Comparison of ENCODE assay signal across 21 cellular contexts in the genomic region with DNA sequence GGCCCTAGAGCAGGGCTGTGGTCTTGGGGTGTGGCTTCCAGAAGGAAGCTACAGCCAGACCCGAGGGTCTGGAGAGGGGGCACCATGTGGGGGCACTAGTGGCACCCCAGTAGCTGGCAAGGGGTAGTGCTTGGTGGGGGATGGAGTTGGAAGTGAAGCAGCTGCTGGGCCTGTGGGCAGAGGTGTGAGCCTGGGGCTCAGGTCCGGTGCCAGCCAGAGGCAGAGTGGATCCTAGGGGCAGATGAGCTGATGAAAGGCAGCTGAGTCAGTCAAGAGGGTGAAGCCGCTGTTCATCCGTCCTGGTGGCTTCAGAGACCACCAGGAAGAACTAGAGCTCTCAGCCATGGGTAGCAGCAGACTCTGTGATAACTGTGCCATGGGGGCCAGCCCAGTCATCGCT.
DNase-seq lines count a peak whose midpoint lies in the region; ATAC-seq, FAIRE-seq and TF ChIP-seq lines count a peak whose summit lies in the region.
"Had no signal": no experiment of that assay in that cellular context is flagged by ENCODE, and none has a peak within 500 bp of the region (broad histone marks: within the 10 kb centered on the region; RNA-seq: fewer than 3 reads in every experiment).

No MANE protein-coding gene starts in this region.

- TF ChIP-seq RAD21 in HepG2 (CRISPR knock-in tag; IDR thresholded peaks at IDR 0.05): no peak

- no peak overlapping the region for H3K4me3 Mint-ChIP-seq in neural crest cell
- H3K4me3 Mint-ChIP-seq: B cell; CD4-positive, alpha-beta memory T cell; HFFc6 had no signal

- TF ChIP-seq CTCF in right lobe of liver (IDR thresholded peaks at IDR 0.05): no peak
- no peak for TF ChIP-seq CTCF in HepG2 (CRISPR knock-in tag; IDR thresholded peaks at IDR 0.05)
- TF ChIP-seq CTCF in neural crest cell (conservative IDR thresholded peaks at IDR 0.05): no peak
- no peak for TF ChIP-seq CTCF in sigmoid colon (IDR thresholded peaks at IDR 0.05)
- TF ChIP-seq CTCF in suprapubic skin (IDR thresholded peaks at IDR 0.05): no peak

- TF ChIP-seq EP300 in HepG2 (IDR thresholded peaks at IDR 0.05; ENCODE audit: low read depth in 2 of 2, low read length in 2 of 2): no peak
- no peak for TF ChIP-seq EP300 in HepG2 (CRISPR knock-in tag; IDR thresholded peaks at IDR 0.05; ENCODE audit: borderline replicate concordance)
- no peak for TF ChIP-seq EP300 in sigmoid colon (IDR thresholded peaks at IDR 0.05)
- TF ChIP-seq EP300 in suprapubic skin (IDR thresholded peaks at IDR 0.05): no peak

- intact Hi-C loops in right lobe of liver (cut with DNase I) (no loop called here), HepG2 (cut with micrococcal nuclease; ENCODE audit: unreplicated experiment) (no loop called here), sigmoid colon (cut with DNase I) (no loop called here)

- DNase-seq in right lobe of liver (peak in 2 of 3 donors; percentile 28 to 35), HepG2 (ENCODE audit: low spot score) (no peak), neural crest cell (ENCODE audit: low read depth, low spot score) (no peak), sigmoid colon (peak; percentile 42), suprapubic skin (ENCODE audit: low spot score in 2 of 2) (peak; percentile 47 to 55), NCI-H345 treated with DMSO at 0.1 percent for 48 hours (lab: John Stamatoyannopoulos, UW; ENCODE audit: unreplicated experiment) (no peak), SW 1271 (lab: John Stamatoyannopoulos, UW) (no peak)
- DNase-seq: CD4-positive, alpha-beta memory T cell; COR-L47; DMS153; DMS79 treated with DMSO at 0.1 percent for 48 hours; EL; HCEC 1CT; HFFc6 had no signal

- no peak overlapping the region for H3K4me3 ChIP-seq in right lobe of liver
- H3K4me3 ChIP-seq in HepG2 (replicated peaks in 1 of 3; ENCODE audit: insufficient read depth in 1 of 3, low read depth in 2 of 3, low read length in 3 of 3): no peak overlapping the region
- no peak overlapping the region for H3K4me3 ChIP-seq in sigmoid colon
- no peak overlapping the region for H3K4me3 ChIP-seq in suprapubic skin

- CTCF ChIA-PET in HepG2 (lab: Yijun Ruan, JAX; ENCODE audit: low intra/inter-chr PET ratio, low total read pairs): no interaction called here

- no peak overlapping the region for H3K4me2 ChIP-seq in HepG2 (ENCODE audit: low read depth, low read length)

- no peak for TF ChIP-seq POLR2A in right lobe of liver (IDR thresholded peaks at IDR 0.05)
- TF ChIP-seq POLR2A in HepG2 (IDR thresholded peaks at IDR 0.05; ENCODE audit: insufficient read depth in 1 of 2, low read depth in 2 of 2, low read length in 2 of 2): no peak
- TF ChIP-seq POLR2A in sigmoid colon (IDR thresholded peaks at IDR 0.05): no peak
- no peak for TF ChIP-seq POLR2A in suprapubic skin (IDR thresholded peaks at IDR 0.05)

- no peaks in the 10 kb centered on the region for H3K4me1 Mint-ChIP-seq in neural crest cell
- H3K4me1 Mint-ChIP-seq: B cell; CD4-positive, alpha-beta memory T cell had no signal

- H3K27ac ChIP-seq in right lobe of liver: no peak overlapping the region
- no peak overlapping the region for H3K27ac ChIP-seq in HepG2 (ENCODE audit: extremely low read length, insufficient read depth, low read length)
- H3K27ac ChIP-seq in sigmoid colon: no peak overlapping the region
- no peak overlapping the region for H3K27ac ChIP-seq in suprapubic skin
- H3K27ac ChIP-seq: C4-2B had no signal

- H3K27me3 ChIP-seq in right lobe of liver: no peaks in the 10 kb centered on the region
- H3K27me3 ChIP-seq in HepG2 (ENCODE audit: control insufficient read depth in 1 of 2, insufficient read depth in 2 of 2, low read length in 2 of 2): peaks cover 0 to 2% of the 10 kb centered on the region in 2 experiments; a peak in 2 of 5 replicates
- peaks cover 0 to 3% (median 0%) of the 10 kb centered on the region in 3 donors for H3K27me3 ChIP-seq in sigmoid colon
- H3K27me3 ChIP-seq in suprapubic skin: no peaks in the 10 kb centered on the region

- H3K9me3 ChIP-seq in right lobe of liver (no peaks in the 10 kb centered on the region), HepG2 (ENCODE audit: low read length) (no peaks in the 10 kb centered on the region), sigmoid colon (no peaks in the 10 kb centered on the region), suprapubic skin (no peaks in the 10 kb centered on the region)

- no peaks in the 10 kb centered on the region for H3K9me3 Mint-ChIP-seq in neural crest cell
- H3K9me3 Mint-ChIP-seq: CD4-positive, alpha-beta memory T cell; HFFc6 had no signal

- no peak overlapping the region for H3K9ac ChIP-seq in HepG2 (ENCODE audit: insufficient read depth, low read depth, low read length)

- no peaks in the 10 kb centered on the region for H3K36me3 Mint-ChIP-seq in neural crest cell (ENCODE audit: low read depth)
- H3K36me3 Mint-ChIP-seq: CD4-positive, alpha-beta memory T cell had no signal

- no peak for FAIRE-seq in HepG2 (lab: Jason Lieb, UNC)
- FAIRE-seq: A204.1, D721Med, G401.6, GM12891 had no signal

- no peaks in the 10 kb centered on the region for H3K36me3 ChIP-seq in right lobe of liver
- H3K36me3 ChIP-seq in HepG2 (replicated peaks in 1 of 2; ENCODE audit: control insufficient read depth in 1 of 2, insufficient read depth in 2 of 2, low read length in 2 of 2): no peaks in the 10 kb centered on the region
- H3K36me3 ChIP-seq in sigmoid colon: no peaks in the 10 kb centered on the region
- no peaks in the 10 kb centered on the region for H3K36me3 ChIP-seq in suprapubic skin

- POLR2A ChIA-PET in HepG2 (lab: Yijun Ruan, JAX): no interaction called here

- peak overlapping the region; percentile 43 for H3K27ac Mint-ChIP-seq in neural crest cell (ENCODE audit: unreplicated experiment)
- H3K27ac Mint-ChIP-seq: B cell, HFFc6 had no signal

- WGBS in right lobe of liver (ENCODE audit: insufficient coverage, low coverage, low lambda C conversion rate, missing lambda C conversion rate): 17% methylated on average over 1 of the region's 5 CpGs
- 20% methylated on average over 2 of the region's 5 CpGs for WGBS in HepG2 (ENCODE audit: low lambda C conversion rate)
- WGBS in sigmoid colon, 2 donors: 72 to 75% methylated on average over 5 of the region's 5 CpGs
- WGBS in suprapubic skin: 66% methylated on average over 3 of the region's 5 CpGs

- H3K27me3 Mint-ChIP-seq in neural crest cell (ENCODE audit: low read depth): no peaks in the 10 kb centered on the region

- no peaks in the 10 kb centered on the region for H4K20me1 ChIP-seq in HepG2 (ENCODE audit: insufficient read depth, low read length)

- in situ Hi-C loops in HepG2 (cut with HindIII; ENCODE audit: extremely low pct_ligation_motif_present, low pct_unique_long_range_greater_than_20kb): no loop called here

- no TSS peak for BruUV-seq in HepG2 (replicated peaks; lab: Mats Ljungman, UMichigan)

- H3K4me1 ChIP-seq in right lobe of liver (no peaks in the 10 kb centered on the region), HepG2 (ENCODE audit: insufficient read depth, low read length) (peaks cover 7% of the 10 kb centered on the region; the same call in 1 of the 2 replicates), sigmoid colon (no peaks in the 10 kb centered on the region), suprapubic skin (peaks cover 13% of the 10 kb centered on the region)

- H3K79me2 ChIP-seq in HepG2 (ENCODE audit: insufficient read depth, low read length): no peaks in the 10 kb centered on the region

- ATAC-seq in right lobe of liver (no peak), HepG2 (no peak), GM21360 (IDR thresholded peaks at IDR 0.05; ENCODE audit: unreplicated experiment) (no peak)

- H2AFZ ChIP-seq in HepG2 (ENCODE audit: low read length): no peak overlapping the region

TF ChIP-seq in HepG2, 621 proteins besides CTCF, POLR2A, EP300 and RAD21 (continues in another document):
- TF ChIP-seq ZNF326 (CRISPR knock-in tag; IDR thresholded peaks at IDR 0.05; ENCODE audit: borderline replicate concordance) (no peak), TBP (CRISPR knock-in tag; IDR thresholded peaks at IDR 0.05) (no peak), ZNF839 (CRISPR knock-in tag; IDR thresholded peaks at IDR 0.05; ENCODE audit: borderline replicate concordance) (no peak), RFX1 (IDR thresholded peaks at IDR 0.05) (no peak), MAFF (IDR thresholded peaks at IDR 0.05; ENCODE audit: low read depth, low read length) (no peak), SOX5 (CRISPR knock-in tag; IDR thresholded peaks at IDR 0.05; ENCODE audit: borderline replicate concordance) (no peak), MIER3 (CRISPR knock-in tag; IDR thresholded peaks at IDR 0.05; ENCODE audit: borderline replicate concordance) (no peak), HCFC1 (IDR thresholded peaks at IDR 0.05; ENCODE audit: low read depth, low read length) (no peak), ZNF614 (CRISPR knock-in tag; IDR thresholded peaks at IDR 0.05; ENCODE audit: borderline replicate concordance) (no peak), ZSCAN31 (CRISPR knock-in tag; IDR thresholded peaks at IDR 0.05; ENCODE audit: low read depth) (no peak), GFI1 (CRISPR knock-in tag; IDR thresholded peaks at IDR 0.05; ENCODE audit: borderline replicate concordance) (no peak), ZNF160 (CRISPR knock-in tag; IDR thresholded peaks at IDR 0.05) (no peak), TCF7 (IDR thresholded peaks at IDR 0.05; ENCODE audit: low read depth) (no peak), TSC22D2 (CRISPR knock-in tag; IDR thresholded peaks at IDR 0.05; ENCODE audit: borderline replicate concordance) (no peak), MEIS1 (CRISPR knock-in tag; IDR thresholded peaks at IDR 0.05; ENCODE audit: borderline replicate concordance) (no peak), CREB1 (IDR thresholded peaks at IDR 0.05) (no peak), CREB1 (CRISPR knock-in tag; IDR thresholded peaks at IDR 0.05) (no peak)
- TF ChIP-seq, protein P1, sequence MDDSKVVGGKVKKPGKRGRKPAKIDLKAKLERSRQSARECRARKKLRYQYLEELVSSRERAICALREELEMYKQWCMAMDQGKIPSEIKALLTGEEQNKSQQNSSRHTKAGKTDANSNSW (CRISPR knock-in tag; IDR thresholded peaks at IDR 0.05; ENCODE audit: borderline replicate concordance): no peak
- TF ChIP-seq, protein P2, sequence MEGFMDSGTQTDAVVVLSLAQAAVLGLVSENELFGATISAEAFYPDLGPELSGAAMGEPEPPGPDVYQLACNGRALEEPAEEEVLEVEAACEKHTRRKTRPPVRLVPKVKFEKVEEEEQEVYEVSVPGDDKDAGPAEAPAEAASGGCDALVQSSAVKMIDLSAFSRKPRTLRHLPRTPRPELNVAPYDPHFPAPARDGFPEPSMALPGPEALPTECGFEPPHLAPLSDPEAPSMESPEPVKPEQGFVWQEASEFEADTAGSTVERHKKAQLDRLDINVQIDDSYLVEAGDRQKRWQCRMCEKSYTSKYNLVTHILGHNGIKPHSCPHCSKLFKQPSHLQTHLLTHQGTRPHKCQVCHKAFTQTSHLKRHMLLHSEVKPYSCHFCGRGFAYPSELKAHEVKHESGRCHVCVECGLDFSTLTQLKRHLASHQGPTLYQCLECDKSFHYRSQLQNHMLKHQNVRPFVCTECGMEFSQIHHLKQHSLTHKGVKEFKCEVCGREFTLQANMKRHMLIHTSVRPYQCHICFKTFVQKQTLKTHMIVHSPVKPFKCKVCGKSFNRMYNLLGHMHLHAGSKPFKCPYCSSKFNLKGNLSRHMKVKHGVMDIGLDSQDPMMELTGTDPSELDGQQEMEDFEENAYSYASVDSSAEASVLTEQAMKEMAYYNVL (CRISPR knock-in tag; IDR thresholded peaks at IDR 0.05; ENCODE audit: borderline replicate concordance): no peak

Comparison
In these comparisons a context has a peak if more than half of its experiments do, and no peak if none do; other contexts are left out.
1. DNase-seq: peak in right lobe of liver (2 of 3), sigmoid colon (single experiment) and suprapubic skin (2 of 2); none in HepG2 (single experiment), neural crest cell (single experiment), NCI-H345 treated with DMSO at 0.1 percent for 48 hours (single experiment) and SW 1271 (0 of 2).